16 cellular contexts compared by ENCODE assay signal in the genomic region with DNA sequence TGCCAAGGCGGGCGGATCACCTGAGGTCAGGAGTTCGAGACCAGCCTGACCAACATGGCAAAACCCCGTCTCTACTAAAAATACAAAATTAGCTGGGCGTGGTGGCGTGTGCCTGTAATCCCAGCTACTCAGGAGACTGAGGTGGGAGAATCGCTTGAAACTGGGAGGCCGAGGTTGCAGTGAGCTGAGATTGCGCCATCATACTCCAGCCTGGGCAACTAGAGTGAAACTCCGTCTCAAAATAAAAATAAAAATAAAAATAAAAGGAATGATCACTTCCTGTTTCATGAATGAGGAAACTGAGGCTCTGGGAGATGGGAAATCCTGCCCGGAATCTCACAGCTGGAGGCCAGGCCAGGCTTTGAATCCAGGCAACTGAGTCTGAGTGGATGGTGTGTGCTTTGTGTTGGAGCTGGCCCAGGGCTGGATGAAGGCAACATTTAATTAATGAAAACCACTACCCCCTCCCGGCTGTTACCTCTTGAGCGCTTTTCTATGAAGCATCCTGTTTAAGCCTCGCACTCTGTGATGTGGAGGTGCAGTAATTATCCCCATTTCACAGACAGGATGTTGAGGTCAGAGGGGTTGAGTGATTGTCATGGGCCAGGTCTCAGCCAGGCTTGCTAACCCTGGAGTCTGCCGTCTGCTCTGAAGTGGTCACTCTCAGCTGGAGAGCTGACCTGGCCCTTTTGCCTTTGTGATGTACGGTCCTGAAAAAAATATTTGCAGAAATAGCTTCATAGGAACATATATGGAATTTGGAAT. TPM values are rescaled to one million over a fixed set of nuclear protein-coding genes. Genes with fewer than 3 reads are reported as not detected.
DNase-seq lines count a peak whose midpoint lies in the region; ATAC-seq and TF ChIP-seq lines count a peak whose summit lies in the region.
"Had no signal": no experiment of that assay in that cellular context is flagged by ENCODE, and none has a peak within 500 bp of the region (broad histone marks: within the 10 kb centered on the region; RNA-seq: fewer than 3 reads in every experiment).

No MANE protein-coding gene starts in this region.

- peaks cover 35% of the 10 kb centered on the region for H3K4me1 Mint-ChIP-seq in T-helper 17 cell

- H3K9me3 ChIP-seq in T-helper 17 cell (ENCODE audit: control insufficient read depth, low read length, poor library complexity, severe bottlenecking), result no peaks in the 10 kb centered on the region

- peak; percentile 19 for DNase-seq in stimulated activated CD4-positive, alpha-beta T cell treated with anti-CD3 and anti-CD28 coated beads, Interleukin-15, amount 100 ng/mL, for 24 hours
- DNase-seq in stimulated activated CD4-positive, alpha-beta T cell treated with anti-CD3 and anti-CD28 coated beads, Interleukin-2, amount 100 ng/mL, for 24 hours, result no peak
- no peak for DNase-seq in T-helper 17 cell
- DNase-seq in effector CD4-positive, alpha-beta T cell, result peak; percentile 12
- DNase-seq in omental fat pad (ENCODE audit: low spot score), result no peak
- DNase-seq in T1000 (lab: John Stamatoyannopoulos, UW), result no peak
- DNase-seq in middle frontal gyrus (ENCODE audit: extremely low spot score, low spot score), result no peak
- DNase-seq: cortex of kidney; H9; kidney; NCI-H2081 treated with DMSO at 0.1 percent for 48 hours; stimulated activated CD8-positive, alpha-beta memory T cell treated with anti-CD3 and anti-CD28 coated beads, Interleukin-4, amount 100 ng/mL, for 48 hours had no signal

- H3K27me3 Mint-ChIP-seq in T-helper 17 cell, result no peaks in the 10 kb centered on the region
- H3K27me3 Mint-ChIP-seq: activated naive CD4-positive, alpha-beta T cell treated with anti-CD3 and anti-CD28 coated beads, Interleukin-2, amount 50 U/mL, for 24 hours; IgD-negative memory B cell had no signal

- H3K36me3 Mint-ChIP-seq in T-helper 17 cell (ENCODE audit: low read depth), result no peaks in the 10 kb centered on the region
- H3K36me3 Mint-ChIP-seq: activated naive CD4-positive, alpha-beta T cell treated with anti-CD3 and anti-CD28 coated beads, Interleukin-2, amount 50 U/mL, for 24 hours; IgD-negative memory B cell had no signal

- ATAC-seq in T-helper 17 cell, result peak; percentile 85
- ATAC-seq in omental fat pad (ENCODE audit: low FRiP score), result no peak
- no peak for ATAC-seq in HG03280 (IDR thresholded peaks at IDR 0.05; ENCODE audit: unreplicated experiment)

- H3K27ac Mint-ChIP-seq in T-helper 17 cell, result no peak overlapping the region
- H3K27ac Mint-ChIP-seq: activated naive CD4-positive, alpha-beta T cell treated with anti-CD3 and anti-CD28 coated beads, Interleukin-2, amount 50 U/mL, for 24 hours; IgD-negative memory B cell had no signal

- TF ChIP-seq CTCF in omental fat pad (IDR thresholded peaks at IDR 0.05), result no peak

- H3K4me3 Mint-ChIP-seq in T-helper 17 cell, result peak overlapping the region; percentile 69
- H3K4me3 Mint-ChIP-seq: activated naive CD4-positive, alpha-beta T cell treated with anti-CD3 and anti-CD28 coated beads, Interleukin-2, amount 50 U/mL, for 24 hours; H9; IgD-negative memory B cell; neural crest cell had no signal

RNA-seq across cellular contexts. Expression of a gene that starts 27.8 kb away (rescaled TPM):
- total RNA-seq in T-helper 17 cell (1 to 10 TPM in 1 of 2 donors, under 1 TPM in 1; 0.73 to 3.0 TPM), omental fat pad (10 to 100 TPM; 18.0 to 44.5 (median 34.6) TPM)

Comparison
In these comparisons a context has a peak if more than half of its experiments do, and no peak if none do; other contexts are left out.
1. DNase-seq: peak in stimulated activated CD4-positive, alpha-beta T cell treated with anti-CD3 and anti-CD28 coated beads, Interleukin-15, amount 100 ng/mL, for 24 hours (single experiment) and effector CD4-positive, alpha-beta T cell (single experiment); none in stimulated activated CD4-positive, alpha-beta T cell treated with anti-CD3 and anti-CD28 coated beads, Interleukin-2, amount 100 ng/mL, for 24 hours (0 of 2), T-helper 17 cell (0 of 3), omental fat pad (single experiment), T1000 (single experiment) and middle frontal gyrus (single experiment).
2. RNA of a gene that starts 27.8 kb away (total RNA-seq): 18.0 to 44.5 TPM in omental fat pad; 0.73 to 3.0 TPM in T-helper 17 cell; every median in the first group is over 4 times any median in the second.